In genomic region chr14:36767603-36768281, GRCh38 we compare ENCODE assay signal across 9 cellular contexts.
DNase-seq lines count a peak whose midpoint lies in the region; ATAC-seq, FAIRE-seq and TF ChIP-seq lines count a peak whose summit lies in the region.
"Had no signal": no experiment of that assay in that cellular context is flagged by ENCODE, and none has a peak within 500 bp of the region (broad histone marks: within the 10 kb centered on the region; RNA-seq: fewer than 3 reads in every experiment).

No MANE protein-coding gene starts in this region.

- no peak overlapping the region for H2AK5ac ChIP-seq in H1 (ENCODE audit: low read depth, low read length)

- no peaks in the 10 kb centered on the region for H3K9me3 ChIP-seq in H1 (ENCODE audit: insufficient read depth in 2 of 2, low read depth in 1 of 2, low read length in 1 of 2)
- H3K9me3 ChIP-seq in smooth muscle cell (replicated peaks; ENCODE audit: low read depth) = no peaks in the 10 kb centered on the region
- H3K9me3 ChIP-seq in upper lobe of left lung = no peaks in the 10 kb centered on the region
- H3K9me3 ChIP-seq: ovary had no signal

- TF ChIP-seq POLR2A in H1 (IDR thresholded peaks at IDR 0.05; ENCODE audit: control extremely low read depth in 1 of 2, low read depth in 2 of 2, low read length in 2 of 2) = no peak
- TF ChIP-seq POLR2A in upper lobe of left lung (IDR thresholded peaks at IDR 0.05) = no peak

- H4K5ac ChIP-seq in H1 (ENCODE audit: insufficient read length, low read depth, low read length) = no peak overlapping the region

- peaks cover 3% of the 10 kb centered on the region for H3F3A ChIP-seq in smooth muscle cell (ENCODE audit: low read depth)

- H3K79me2 ChIP-seq in H1 (ENCODE audit: control insufficient read depth in 1 of 2, insufficient read depth in 2 of 2, low read length in 2 of 2) = no peaks in the 10 kb centered on the region
- no peaks in the 10 kb centered on the region for H3K79me2 ChIP-seq in smooth muscle cell (ENCODE audit: low read depth)

- H3K36me3 ChIP-seq in H1 (ENCODE audit: control insufficient read depth in 2 of 4, insufficient read depth in 4 of 4, low read length in 3 of 4) (no peaks in the 10 kb centered on the region), smooth muscle cell (ENCODE audit: low read depth) (no peaks in the 10 kb centered on the region), upper lobe of left lung (no peaks in the 10 kb centered on the region)
- H3K36me3 ChIP-seq: ovary had no signal

- no peak overlapping the region for H3K4ac ChIP-seq in H1 (replicated peaks; ENCODE audit: insufficient read length, low read depth, low read length)

- POLR2A ChIA-PET in H1 (lab: Charles Lee; ENCODE audit: partially characterized antibody) = interaction anchor here (0.6 to 1.5 kb wide), 4 partner anchors 10 to 739 kb away, joined by 3 to 4 read pairs (median 3); partner anchors contain the start of gene SLC25A21

- H4K91ac ChIP-seq in H1 (replicated peaks; ENCODE audit: insufficient read length, low read length) = no peak overlapping the region

- no peak overlapping the region for H3K4me3 ChIP-seq in H1 (ENCODE audit: extremely low read depth in 1 of 4, insufficient read depth in 2 of 4, low read depth in 3 of 4, low read length in 4 of 4)
- H3K4me3 ChIP-seq in smooth muscle cell = no peak overlapping the region
- H3K4me3 ChIP-seq in upper lobe of left lung = no peak overlapping the region
- H3K4me3 ChIP-seq: ovary had no signal

- no peaks in the 10 kb centered on the region for H3K23me2 ChIP-seq in H1 (ENCODE audit: low read depth, low read length)

- peak overlapping the region in 1 of 4 experiments; percentile 37; a peak in 2 of 7 replicates for H3K9ac ChIP-seq in H1 (replicated peaks in 1 of 4; ENCODE audit: extremely low read depth in 1 of 4, low read depth in 3 of 4, low read length in 3 of 4)
- no peak overlapping the region for H3K9ac ChIP-seq in smooth muscle cell (ENCODE audit: low read depth)

- no peaks in the 10 kb centered on the region for H3K79me1 ChIP-seq in H1 (ENCODE audit: low read depth, low read length)

- TF ChIP-seq CTCF in H1 (IDR thresholded peaks at IDR 0.05; ENCODE audit: control extremely low read depth in 1 of 3, insufficient read depth in 1 of 3, low read depth in 1 of 3, low read length in 3 of 3) (no peak), smooth muscle cell (IDR thresholded peaks at IDR 0.05; ENCODE audit: borderline replicate concordance, insufficient read depth, poor library complexity, severe bottlenecking) (no peak), upper lobe of left lung (IDR thresholded peaks at IDR 0.05) (no peak)

- H2BK5ac ChIP-seq in H1 (ENCODE audit: low read depth, low read length) = no peak overlapping the region

- peak overlapping the region; percentile 47 for H2AFZ ChIP-seq in H1 (ENCODE audit: low read length)
- peak overlapping the region; percentile 71 for H2AFZ ChIP-seq in smooth muscle cell (ENCODE audit: low read depth)

- TF ChIP-seq EP300 in H1 (IDR thresholded peaks at IDR 0.05; ENCODE audit: borderline replicate concordance in 1 of 2, low read depth in 2 of 2, low read length in 2 of 2) = no peak
- TF ChIP-seq EP300 in upper lobe of left lung (IDR thresholded peaks at IDR 0.05) = no peak

- H2BK20ac ChIP-seq in H1 (ENCODE audit: low read length) = no peak overlapping the region

- no peak overlapping the region for H4K8ac ChIP-seq in H1 (ENCODE audit: extremely low read depth, insufficient read depth, low read length)

- peak overlapping the region; percentile 45 for H2BK12ac ChIP-seq in H1 (ENCODE audit: low read depth, low read length)

- no peaks in the 10 kb centered on the region for H4K20me1 ChIP-seq in H1 (replicated peaks in 1 of 2; ENCODE audit: control insufficient read depth in 1 of 2, insufficient read depth in 2 of 2, low read length in 2 of 2)
- no peaks in the 10 kb centered on the region for H4K20me1 ChIP-seq in smooth muscle cell (ENCODE audit: low read depth)

- no peak overlapping the region for H2BK15ac ChIP-seq in H1 (ENCODE audit: low read length)

- H3K56ac ChIP-seq in H1 (replicated peaks; ENCODE audit: insufficient read length, low read depth, low read length) = no peak overlapping the region

- H3K27ac ChIP-seq in H1 (ENCODE audit: low read depth, low read length) (peak overlapping the region; percentile 19; the same call in 1 of the 2 replicates), smooth muscle cell (ENCODE audit: low read depth) (peak overlapping the region; percentile 63), upper lobe of left lung (no peak overlapping the region)
- H3K27ac ChIP-seq: ovary, VCaP had no signal

- H3K4me2 ChIP-seq in H1 (ENCODE audit: insufficient read depth in 1 of 2, low read depth in 2 of 2, low read length in 2 of 2) (peak overlapping the region; percentile 24 to 56; a peak in 2 of 4 replicates), smooth muscle cell (peak overlapping the region; percentile 47)

- FAIRE-seq in HTR-8/SVneo (lab: Jason Lieb, UNC) (peak; percentile 16), H1 (lab: Jason Lieb, UNC) (peak; percentile 24)

- H3K18ac ChIP-seq in H1 (ENCODE audit: extremely low read depth, low read length) = no peak overlapping the region

- H3K4me1 ChIP-seq in H1 (replicated peaks in 1 of 4; ENCODE audit: control insufficient read depth in 3 of 4, insufficient read depth in 4 of 4, low read length in 3 of 4) (peaks cover 2 to 14% (median 5%) of the 10 kb centered on the region in 4 experiments; a peak in 6 of 7 replicates), smooth muscle cell (ENCODE audit: low read depth) (peaks cover 8% of the 10 kb centered on the region), upper lobe of left lung (no peaks in the 10 kb centered on the region)

- no peak overlapping the region for H2BK120ac ChIP-seq in H1 (replicated peaks; ENCODE audit: low read depth, low read length)

- H3K23ac ChIP-seq in H1 (ENCODE audit: insufficient read length) = no peak overlapping the region

- no peak overlapping the region for H3K14ac ChIP-seq in H1 (ENCODE audit: insufficient read length)

- no peak for TF ChIP-seq RAD21 in H1 (IDR thresholded peaks at IDR 0.05 in 1 of 2, conservative IDR thresholded peaks at IDR 0.05 in 1 of 2; ENCODE audit: low read depth in 2 of 2, low read length in 2 of 2)

- 62% methylated on average over 7 of the region's 7 CpGs; no CpG with 5 or more reads in 1 of the 2 experiments for WGBS in H1 (ENCODE audit: extremely low coverage in 1 of 2, insufficient coverage in 1 of 2, insufficient read length in 1 of 2, insufficient replicate concordance in 2 of 2, low coverage in 1 of 2, low lambda C conversion rate in 2 of 2, missing lambda C conversion rate in 1 of 2), 2 experiments
- 12% methylated on average over 7 of the region's 7 CpGs for WGBS in smooth muscle cell (ENCODE audit: low lambda C conversion rate)
- WGBS in upper lobe of left lung, 2 donors = 49 to 52% methylated on average over 7 of the region's 7 CpGs

- CTCF ChIA-PET in H1 (lab: Charles Lee; ENCODE audit: partially characterized antibody) = interaction anchor here (1.2 to 3.7 kb wide), 4 partner anchors 12 to 112 kb away, joined by 3 to 16 read pairs (median 7); no protein-coding TSS in a partner anchor

- H3K27me3 ChIP-seq in H1 (replicated peaks in 1 of 4; ENCODE audit: control insufficient read depth in 3 of 4, extremely low read depth in 1 of 4, insufficient read depth in 3 of 4, low read length in 3 of 4) = no peaks in the 10 kb centered on the region
- H3K27me3 ChIP-seq in smooth muscle cell (ENCODE audit: low read depth) = no peaks in the 10 kb centered on the region
- no peaks in the 10 kb centered on the region for H3K27me3 ChIP-seq in upper lobe of left lung
- H3K27me3 ChIP-seq: ovary had no signal

- DNase-seq in HTR-8/SVneo (ENCODE audit: insufficient read length, low spot score) (no peak), NCI-H2196 treated with DMSO at 0.1 percent for 48 hours (lab: John Stamatoyannopoulos, UW; ENCODE audit: unreplicated experiment) (peak; percentile 64), H1 (ENCODE audit: low read depth in 1 of 2, low spot score in 2 of 2) (no peak), smooth muscle cell (lab: John Stamatoyannopoulos, UW; ENCODE audit: unreplicated experiment) (no peak), anterior cingulate cortex (lab: John Stamatoyannopoulos, UW) (no peak), upper lobe of left lung (no peak)
- DNase-seq: ovary had no signal

- ATAC-seq in upper lobe of left lung (ENCODE audit: low FRiP score in 2 of 2) (no peak), HG02852 (IDR thresholded peaks at IDR 0.05; ENCODE audit: unreplicated experiment) (no peak)

TF ChIP-seq in H1, 55 proteins besides CTCF, POLR2A, EP300 and RAD21:
- TF ChIP-seq BCL11A (IDR thresholded peaks at IDR 0.05; ENCODE audit: low read depth in 2 of 2, low read length in 2 of 2) (no peak), ATF2 (IDR thresholded peaks at IDR 0.05; ENCODE audit: low read length) (peak; percentile 58; the same call in 1 of the 2 replicates), CHD1 (IDR thresholded peaks at IDR 0.05; ENCODE audit: low read depth, low read length) (no peak), SP1 (IDR thresholded peaks at IDR 0.05; ENCODE audit: low read depth, low read length) (0 out of 2 replicates have a peak, but pooled peaks have one; percentile 24), JUND (IDR thresholded peaks at IDR 0.05; ENCODE audit: low read length) (0 out of 2 replicates have a peak, but pooled peaks have one; percentile 46), E2F6 (IDR thresholded peaks at IDR 0.05) (no peak)

Comparison
In these comparisons a context has a peak if more than half of its experiments do, and no peak if none do; other contexts are left out.
1. H3K27ac ChIP-seq: peak in H1 (single experiment) and smooth muscle cell (single experiment); none in upper lobe of left lung (0 of 4).